1 cellular context compared by ENCODE assay signal in the genomic region with DNA sequence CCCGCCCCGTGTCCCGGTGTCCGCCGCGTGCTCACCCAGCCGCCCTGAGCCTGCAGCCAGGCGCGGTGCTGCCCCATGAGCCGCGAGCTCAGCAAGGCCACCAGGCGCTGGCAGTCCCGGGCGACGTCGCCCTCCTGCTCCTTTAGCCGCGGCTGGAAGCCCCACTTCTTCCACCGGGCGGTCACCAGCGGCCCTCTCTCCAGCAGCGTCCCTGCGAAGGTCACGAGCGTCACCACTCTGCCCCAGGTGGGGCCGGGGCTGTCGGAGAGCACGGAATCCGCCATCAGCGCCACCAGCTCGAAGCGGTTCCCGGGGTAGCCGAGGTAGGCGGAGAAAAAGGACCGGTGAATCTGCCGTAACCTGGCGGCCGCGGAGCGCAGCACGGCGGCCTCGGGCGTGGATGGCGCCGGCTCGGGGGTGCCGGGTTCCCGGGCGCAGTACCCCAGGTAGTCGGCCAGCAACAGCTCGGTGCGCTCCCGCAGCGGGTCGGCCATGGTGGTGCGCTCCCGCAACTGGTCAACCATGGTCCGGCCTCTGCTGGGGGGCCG.
A peak's percentile ranks its signal among the peaks of the same experiment; 100 is the strongest.
TF ChIP-seq lines count a peak whose summit lies in the region.

No MANE protein-coding gene starts in this region.

TF ChIP-seq in H1, 55 proteins besides CTCF, POLR2A, EP300 and RAD21 (continued from another document):
- TF ChIP-seq NANOG (IDR thresholded peaks at IDR 0.05; ENCODE audit: insufficient read depth, low read depth, low read length, poor library complexity, severe bottlenecking) (no peak), PHF8 (conservative IDR thresholded peaks at IDR 0.05; ENCODE audit: low read depth, low read length) (no peak), KDM4A (IDR thresholded peaks at IDR 0.05; ENCODE audit: low read depth, low read length, severe bottlenecking) (peak; percentile 53), CTBP2 (IDR thresholded peaks at IDR 0.05; ENCODE audit: borderline replicate concordance, insufficient read depth, insufficient read length, low read length) (no peak), CHD2 (IDR thresholded peaks at IDR 0.05; ENCODE audit: low read length) (no peak)
- TF ChIP-seq, protein P1, sequence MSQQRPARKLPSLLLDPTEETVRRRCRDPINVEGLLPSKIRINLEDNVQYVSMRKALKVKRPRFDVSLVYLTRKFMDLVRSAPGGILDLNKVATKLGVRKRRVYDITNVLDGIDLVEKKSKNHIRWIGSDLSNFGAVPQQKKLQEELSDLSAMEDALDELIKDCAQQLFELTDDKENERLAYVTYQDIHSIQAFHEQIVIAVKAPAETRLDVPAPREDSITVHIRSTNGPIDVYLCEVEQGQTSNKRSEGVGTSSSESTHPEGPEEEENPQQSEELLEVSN (IDR thresholded peaks at IDR 0.05): peak; percentile 88
